Comparison of ENCODE assay signal across 1 cellular context in genomic region chr12:123269395-123269892, GRCh38.
TF ChIP-seq lines count a peak whose summit lies in the region.

No MANE protein-coding gene starts in this region.

TF ChIP-seq in liver, 16 proteins besides CTCF, POLR2A, EP300 and RAD21 (continued from another document):
- TF ChIP-seq REST (IDR thresholded peaks at IDR 0.05), result no peak
- TF ChIP-seq YY1 (IDR thresholded peaks at IDR 0.05), result no peak
